1 cellular context compared by ENCODE assay signal in the genomic region with DNA sequence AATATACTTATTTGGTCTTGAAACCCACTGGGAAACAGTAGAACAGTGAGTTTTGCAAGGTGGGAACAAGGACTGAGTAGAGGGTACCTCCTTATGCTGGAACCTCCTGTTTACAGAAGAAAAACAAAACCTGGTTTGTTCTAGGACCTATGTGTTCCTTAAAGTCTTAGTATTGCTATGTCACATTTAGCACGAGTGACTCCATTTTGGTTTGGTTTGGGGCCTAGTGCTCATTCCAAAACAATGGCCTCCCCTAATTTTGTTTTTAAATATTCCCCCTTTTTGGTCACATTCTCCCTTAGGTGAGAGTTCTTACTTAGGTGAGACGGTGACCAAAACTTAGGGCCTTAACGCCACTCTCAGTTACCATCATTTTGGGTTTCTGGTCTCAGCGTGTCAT.
TF ChIP-seq lines count a peak whose summit lies in the region.

No MANE protein-coding gene starts in this region.

TF ChIP-seq in K562, 482 proteins besides CTCF, POLR2A, EP300 and RAD21 (continued from another document):
- no peak for TF ChIP-seq POLR3G (IDR thresholded peaks at IDR 0.05; ENCODE audit: extremely low read depth, insufficient read length, insufficient replicate concordance)
- no peak for TF ChIP-seq RUNX1 (IDR thresholded peaks at IDR 0.05; ENCODE audit: low read depth)
- TF ChIP-seq NR4A1 (CRISPR knock-in tag; IDR thresholded peaks at IDR 0.05) = 0 out of 2 replicates have a peak, but pooled peaks have one; percentile 25
- TF ChIP-seq NR4A1 (tag; IDR thresholded peaks at IDR 0.05) = peak; percentile 96
- no peak for TF ChIP-seq RBBP5 (IDR thresholded peaks at IDR 0.05; ENCODE audit: borderline replicate concordance, insufficient read depth, low read length, poor library complexity, severe bottlenecking)
- no peak for TF ChIP-seq SMC3 (conservative IDR thresholded peaks at IDR 0.05; ENCODE audit: insufficient read depth, low read depth, low read length)
- TF ChIP-seq SOX6 (IDR thresholded peaks at IDR 0.05) = no peak
- TF ChIP-seq HBP1 (CRISPR knock-in tag; IDR thresholded peaks at IDR 0.05) = 0 out of 2 replicates have a peak, but pooled peaks have one; percentile 55
- no peak for TF ChIP-seq ZFP36 (IDR thresholded peaks at IDR 0.05; ENCODE audit: low read depth, low read length, partially characterized antibody)
- no peak for TF ChIP-seq RCOR1 (IDR thresholded peaks at IDR 0.05; ENCODE audit: borderline replicate concordance in 1 of 2, low read depth in 2 of 2, low read length in 2 of 2)
- TF ChIP-seq, protein P1, sequence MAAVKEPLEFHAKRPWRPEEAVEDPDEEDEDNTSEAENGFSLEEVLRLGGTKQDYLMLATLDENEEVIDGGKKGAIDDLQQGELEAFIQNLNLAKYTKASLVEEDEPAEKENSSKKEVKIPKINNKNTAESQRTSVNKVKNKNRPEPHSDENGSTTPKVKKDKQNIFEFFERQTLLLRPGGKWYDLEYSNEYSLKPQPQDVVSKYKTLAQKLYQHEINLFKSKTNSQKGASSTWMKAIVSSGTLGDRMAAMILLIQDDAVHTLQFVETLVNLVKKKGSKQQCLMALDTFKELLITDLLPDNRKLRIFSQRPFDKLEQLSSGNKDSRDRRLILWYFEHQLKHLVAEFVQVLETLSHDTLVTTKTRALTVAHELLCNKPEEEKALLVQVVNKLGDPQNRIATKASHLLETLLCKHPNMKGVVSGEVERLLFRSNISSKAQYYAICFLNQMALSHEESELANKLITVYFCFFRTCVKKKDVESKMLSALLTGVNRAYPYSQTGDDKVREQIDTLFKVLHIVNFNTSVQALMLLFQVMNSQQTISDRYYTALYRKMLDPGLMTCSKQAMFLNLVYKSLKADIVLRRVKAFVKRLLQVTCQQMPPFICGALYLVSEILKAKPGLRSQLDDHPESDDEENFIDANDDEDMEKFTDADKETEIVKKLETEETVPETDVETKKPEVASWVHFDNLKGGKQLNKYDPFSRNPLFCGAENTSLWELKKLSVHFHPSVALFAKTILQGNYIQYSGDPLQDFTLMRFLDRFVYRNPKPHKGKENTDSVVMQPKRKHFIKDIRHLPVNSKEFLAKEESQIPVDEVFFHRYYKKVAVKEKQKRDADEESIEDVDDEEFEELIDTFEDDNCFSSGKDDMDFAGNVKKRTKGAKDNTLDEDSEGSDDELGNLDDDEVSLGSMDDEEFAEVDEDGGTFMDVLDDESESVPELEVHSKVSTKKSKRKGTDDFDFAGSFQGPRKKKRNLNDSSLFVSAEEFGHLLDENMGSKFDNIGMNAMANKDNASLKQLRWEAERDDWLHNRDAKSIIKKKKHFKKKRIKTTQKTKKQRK (IDR thresholded peaks at IDR 0.05; ENCODE audit: borderline replicate concordance, low read depth, low read length) = no peak
- no peak for TF ChIP-seq CBX1 (IDR thresholded peaks at IDR 0.05; ENCODE audit: low read depth)
- TF ChIP-seq KLF16 (IDR thresholded peaks at IDR 0.05) = no peak
- TF ChIP-seq ZNF253 (CRISPR knock-in tag; conservative IDR thresholded peaks at IDR 0.05) = no peak
- no peak for TF ChIP-seq HNRNPUL1 (IDR thresholded peaks at IDR 0.05; ENCODE audit: low read length)
- TF ChIP-seq, protein P2, sequence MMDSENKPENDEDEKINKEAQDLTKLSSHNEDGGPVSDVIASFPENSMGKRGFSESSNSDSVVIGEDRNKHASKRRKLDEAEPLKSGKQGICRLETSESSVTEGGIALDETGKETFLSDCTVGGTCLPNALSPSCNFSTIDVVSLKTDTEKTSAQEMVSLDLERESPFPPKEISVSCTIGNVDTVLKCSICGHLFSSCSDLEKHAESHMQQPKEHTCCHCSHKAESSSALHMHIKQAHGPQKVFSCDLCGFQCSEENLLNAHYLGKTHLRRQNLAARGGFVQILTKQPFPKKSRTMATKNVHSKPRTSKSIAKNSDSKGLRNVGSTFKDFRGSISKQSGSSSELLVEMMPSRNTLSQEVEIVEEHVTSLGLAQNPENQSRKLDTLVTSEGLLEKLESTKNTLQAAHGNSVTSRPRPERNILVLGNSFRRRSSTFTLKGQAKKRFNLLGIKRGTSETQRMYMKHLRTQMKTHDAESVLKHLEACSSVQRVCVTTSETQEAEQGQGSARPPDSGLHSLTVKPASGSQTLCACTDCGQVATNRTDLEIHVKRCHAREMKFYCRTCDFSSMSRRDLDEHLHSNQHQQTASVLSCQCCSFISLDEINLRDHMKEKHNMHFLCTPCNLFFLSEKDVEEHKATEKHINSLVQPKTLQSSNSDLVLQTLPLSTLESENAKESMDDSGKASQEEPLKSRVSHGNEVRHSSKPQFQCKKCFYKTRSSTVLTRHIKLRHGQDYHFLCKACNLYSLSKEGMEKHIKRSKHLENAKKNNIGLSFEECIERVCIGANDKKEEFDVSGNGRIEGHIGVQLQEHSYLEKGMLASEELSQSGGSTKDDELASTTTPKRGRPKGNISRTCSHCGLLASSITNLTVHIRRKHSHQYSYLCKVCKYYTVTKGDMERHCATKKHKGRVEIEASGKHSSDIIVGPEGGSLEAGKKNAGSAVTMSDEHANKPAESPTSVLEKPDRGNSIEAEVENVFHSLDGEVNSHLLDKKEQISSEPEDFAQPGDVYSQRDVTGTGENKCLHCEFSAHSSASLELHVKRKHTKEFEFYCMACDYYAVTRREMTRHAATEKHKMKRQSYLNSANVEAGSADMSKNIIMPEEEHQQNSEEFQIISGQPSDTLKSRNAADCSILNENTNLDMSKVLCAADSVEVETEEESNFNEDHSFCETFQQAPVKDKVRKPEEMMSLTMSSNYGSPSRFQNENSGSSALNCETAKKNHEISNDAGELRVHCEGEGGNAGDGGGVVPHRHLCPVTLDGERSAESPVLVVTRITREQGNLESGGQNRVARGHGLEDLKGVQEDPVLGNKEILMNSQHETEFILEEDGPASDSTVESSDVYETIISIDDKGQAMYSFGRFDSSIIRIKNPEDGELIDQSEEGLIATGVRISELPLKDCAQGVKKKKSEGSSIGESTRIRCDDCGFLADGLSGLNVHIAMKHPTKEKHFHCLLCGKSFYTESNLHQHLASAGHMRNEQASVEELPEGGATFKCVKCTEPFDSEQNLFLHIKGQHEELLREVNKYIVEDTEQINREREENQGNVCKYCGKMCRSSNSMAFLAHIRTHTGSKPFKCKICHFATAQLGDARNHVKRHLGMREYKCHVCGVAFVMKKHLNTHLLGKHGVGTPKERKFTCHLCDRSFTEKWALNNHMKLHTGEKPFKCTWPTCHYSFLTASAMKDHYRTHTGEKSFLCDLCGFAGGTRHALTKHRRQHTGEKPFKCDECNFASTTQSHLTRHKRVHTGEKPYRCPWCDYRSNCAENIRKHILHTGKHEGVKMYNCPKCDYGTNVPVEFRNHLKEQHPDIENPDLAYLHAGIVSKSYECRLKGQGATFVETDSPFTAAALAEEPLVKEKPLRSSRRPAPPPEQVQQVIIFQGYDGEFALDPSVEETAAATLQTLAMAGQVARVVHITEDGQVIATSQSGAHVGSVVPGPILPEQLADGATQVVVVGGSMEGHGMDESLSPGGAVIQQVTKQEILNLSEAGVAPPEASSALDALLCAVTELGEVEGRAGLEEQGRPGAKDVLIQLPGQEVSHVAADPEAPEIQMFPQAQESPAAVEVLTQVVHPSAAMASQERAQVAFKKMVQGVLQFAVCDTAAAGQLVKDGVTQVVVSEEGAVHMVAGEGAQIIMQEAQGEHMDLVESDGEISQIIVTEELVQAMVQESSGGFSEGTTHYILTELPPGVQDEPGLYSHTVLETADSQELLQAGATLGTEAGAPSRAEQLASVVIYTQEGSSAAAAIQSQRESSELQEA (IDR thresholded peaks at IDR 0.05; ENCODE audit: low read depth) = no peak
- no peak; the same call in 1 of the 2 replicates for TF ChIP-seq ZKSCAN3 (CRISPR knock-in tag; IDR thresholded peaks at IDR 0.05)
- no peak for TF ChIP-seq ZNF3 (CRISPR knock-in tag; IDR thresholded peaks at IDR 0.05)
- TF ChIP-seq ATF1 (CRISPR knock-in tag; IDR thresholded peaks at IDR 0.05) = no peak
- peak; percentile 33; the same call in 1 of the 2 replicates for TF ChIP-seq ATF1 (tag; IDR thresholded peaks at IDR 0.05)
- TF ChIP-seq, protein P3, sequence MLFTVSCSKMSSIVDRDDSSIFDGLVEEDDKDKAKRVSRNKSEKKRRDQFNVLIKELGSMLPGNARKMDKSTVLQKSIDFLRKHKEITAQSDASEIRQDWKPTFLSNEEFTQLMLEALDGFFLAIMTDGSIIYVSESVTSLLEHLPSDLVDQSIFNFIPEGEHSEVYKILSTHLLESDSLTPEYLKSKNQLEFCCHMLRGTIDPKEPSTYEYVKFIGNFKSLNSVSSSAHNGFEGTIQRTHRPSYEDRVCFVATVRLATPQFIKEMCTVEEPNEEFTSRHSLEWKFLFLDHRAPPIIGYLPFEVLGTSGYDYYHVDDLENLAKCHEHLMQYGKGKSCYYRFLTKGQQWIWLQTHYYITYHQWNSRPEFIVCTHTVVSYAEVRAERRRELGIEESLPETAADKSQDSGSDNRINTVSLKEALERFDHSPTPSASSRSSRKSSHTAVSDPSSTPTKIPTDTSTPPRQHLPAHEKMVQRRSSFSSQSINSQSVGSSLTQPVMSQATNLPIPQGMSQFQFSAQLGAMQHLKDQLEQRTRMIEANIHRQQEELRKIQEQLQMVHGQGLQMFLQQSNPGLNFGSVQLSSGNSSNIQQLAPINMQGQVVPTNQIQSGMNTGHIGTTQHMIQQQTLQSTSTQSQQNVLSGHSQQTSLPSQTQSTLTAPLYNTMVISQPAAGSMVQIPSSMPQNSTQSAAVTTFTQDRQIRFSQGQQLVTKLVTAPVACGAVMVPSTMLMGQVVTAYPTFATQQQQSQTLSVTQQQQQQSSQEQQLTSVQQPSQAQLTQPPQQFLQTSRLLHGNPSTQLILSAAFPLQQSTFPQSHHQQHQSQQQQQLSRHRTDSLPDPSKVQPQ (CRISPR knock-in tag; IDR thresholded peaks at IDR 0.05; ENCODE audit: borderline replicate concordance) = peak; percentile 30; the same call in 1 of the 2 replicates
- no peak for TF ChIP-seq NFIX (CRISPR knock-in tag; IDR thresholded peaks at IDR 0.05; ENCODE audit: low read depth)
- TF ChIP-seq HNRNPLL (IDR thresholded peaks at IDR 0.05; ENCODE audit: low read depth, low read length, poor library complexity, severe bottlenecking) = no peak
- no peak for TF ChIP-seq ZZZ3 (IDR thresholded peaks at IDR 0.05)
- TF ChIP-seq ZNF696 (CRISPR knock-in tag; conservative IDR thresholded peaks at IDR 0.05) = no peak
- no peak for TF ChIP-seq RBM14 (IDR thresholded peaks at IDR 0.05; ENCODE audit: borderline replicate concordance, insufficient read depth, low read depth, low read length)
- TF ChIP-seq NBN (IDR thresholded peaks at IDR 0.05; ENCODE audit: low read depth) = no peak
- TF ChIP-seq FOSL1 (tag; conservative IDR thresholded peaks at IDR 0.05) = no peak
- no peak for TF ChIP-seq SIN3B (IDR thresholded peaks at IDR 0.05; ENCODE audit: low read depth)
- TF ChIP-seq ZNF830 (CRISPR knock-in tag; IDR thresholded peaks at IDR 0.05) = no peak
- no peak for TF ChIP-seq NFATC3 (IDR thresholded peaks at IDR 0.05)
- TF ChIP-seq ILF3 (IDR thresholded peaks at IDR 0.05; ENCODE audit: borderline replicate concordance) = no peak
- TF ChIP-seq POLR2AphosphoS2 (IDR thresholded peaks at IDR 0.05; ENCODE audit: low read length) = no peak
- TF ChIP-seq, protein P4, sequence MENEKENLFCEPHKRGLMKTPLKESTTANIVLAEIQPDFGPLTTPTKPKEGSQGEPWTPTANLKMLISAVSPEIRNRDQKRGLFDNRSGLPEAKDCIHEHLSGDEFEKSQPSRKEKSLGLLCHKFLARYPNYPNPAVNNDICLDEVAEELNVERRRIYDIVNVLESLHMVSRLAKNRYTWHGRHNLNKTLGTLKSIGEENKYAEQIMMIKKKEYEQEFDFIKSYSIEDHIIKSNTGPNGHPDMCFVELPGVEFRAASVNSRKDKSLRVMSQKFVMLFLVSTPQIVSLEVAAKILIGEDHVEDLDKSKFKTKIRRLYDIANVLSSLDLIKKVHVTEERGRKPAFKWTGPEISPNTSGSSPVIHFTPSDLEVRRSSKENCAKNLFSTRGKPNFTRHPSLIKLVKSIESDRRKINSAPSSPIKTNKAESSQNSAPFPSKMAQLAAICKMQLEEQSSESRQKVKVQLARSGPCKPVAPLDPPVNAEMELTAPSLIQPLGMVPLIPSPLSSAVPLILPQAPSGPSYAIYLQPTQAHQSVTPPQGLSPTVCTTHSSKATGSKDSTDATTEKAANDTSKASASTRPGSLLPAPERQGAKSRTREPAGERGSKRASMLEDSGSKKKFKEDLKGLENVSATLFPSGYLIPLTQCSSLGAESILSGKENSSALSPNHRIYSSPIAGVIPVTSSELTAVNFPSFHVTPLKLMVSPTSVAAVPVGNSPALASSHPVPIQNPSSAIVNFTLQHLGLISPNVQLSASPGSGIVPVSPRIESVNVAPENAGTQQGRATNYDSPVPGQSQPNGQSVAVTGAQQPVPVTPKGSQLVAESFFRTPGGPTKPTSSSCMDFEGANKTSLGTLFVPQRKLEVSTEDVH (IDR thresholded peaks at IDR 0.05; ENCODE audit: low read depth, partially characterized antibody) = no peak
